In genomic region chr20:17958326-17959256, GRCh38 we compare ENCODE assay signal across 1 cellular context.
TF ChIP-seq lines count a peak whose summit lies in the region.

No MANE protein-coding gene starts in this region.

TF ChIP-seq in HepG2, 621 proteins besides CTCF, POLR2A, EP300 and RAD21 (continued from another document and continues in another):
- peak; percentile 77 for TF ChIP-seq PAXIP1 (CRISPR knock-in tag; conservative IDR thresholded peaks at IDR 0.05)
- TF ChIP-seq TBX2 (CRISPR knock-in tag; IDR thresholded peaks at IDR 0.05; ENCODE audit: borderline replicate concordance): peak; percentile 80
- TF ChIP-seq KLF11 (CRISPR knock-in tag; IDR thresholded peaks at IDR 0.05): peak; percentile 74; the same call in 1 of the 2 replicates
- peak; percentile 50; the same call in 1 of the 2 replicates for TF ChIP-seq ZSCAN9 (CRISPR knock-in tag; IDR thresholded peaks at IDR 0.05; ENCODE audit: borderline replicate concordance)
- no peak for TF ChIP-seq CSRNP2 (CRISPR knock-in tag; conservative IDR thresholded peaks at IDR 0.05; ENCODE audit: low read depth)
- TF ChIP-seq ZNF576 (CRISPR knock-in tag; IDR thresholded peaks at IDR 0.05): no peak
- no peak; the same call in 1 of the 2 replicates for TF ChIP-seq ZNF333 (CRISPR knock-in tag; IDR thresholded peaks at IDR 0.05; ENCODE audit: borderline replicate concordance)
- peak; percentile 21; the same call in 1 of the 2 replicates for TF ChIP-seq REPIN1 (CRISPR knock-in tag; IDR thresholded peaks at IDR 0.05; ENCODE audit: borderline replicate concordance, low read depth)
- no peak for TF ChIP-seq ZNF329 (CRISPR knock-in tag; IDR thresholded peaks at IDR 0.05; ENCODE audit: low read depth)
- peak; percentile 74 for TF ChIP-seq GATAD2A (CRISPR knock-in tag; IDR thresholded peaks at IDR 0.05)
- TF ChIP-seq TARDBP (CRISPR knock-in tag; IDR thresholded peaks at IDR 0.05): peak; percentile 19; the same call in 1 of the 2 replicates
- TF ChIP-seq RFXANK (CRISPR knock-in tag; IDR thresholded peaks at IDR 0.05): peak; percentile 66
- no peak; the same call in 1 of the 2 replicates for TF ChIP-seq MXD4 (CRISPR knock-in tag; IDR thresholded peaks at IDR 0.05)
- no peak for TF ChIP-seq NBN (conservative IDR thresholded peaks at IDR 0.05)
- TF ChIP-seq POGZ (CRISPR knock-in tag; IDR thresholded peaks at IDR 0.05): no peak
- 0 out of 2 replicates have a peak, but pooled peaks have one; percentile 29 for TF ChIP-seq ZNF3 (CRISPR knock-in tag; IDR thresholded peaks at IDR 0.05)
- TF ChIP-seq ZFX (CRISPR knock-in tag; IDR thresholded peaks at IDR 0.05; ENCODE audit: low read depth): peak; percentile 68
- TF ChIP-seq NCOA1 (CRISPR knock-in tag; IDR thresholded peaks at IDR 0.05): 0 out of 2 replicates have a peak, but pooled peaks have one; percentile 67
- no peak for TF ChIP-seq ARNT2 (CRISPR knock-in tag; IDR thresholded peaks at IDR 0.05; ENCODE audit: low read depth)
- TF ChIP-seq SAFB2 (CRISPR knock-in tag; IDR thresholded peaks at IDR 0.05; ENCODE audit: borderline replicate concordance, low read depth): no peak
- TF ChIP-seq ARID5B (CRISPR knock-in tag; IDR thresholded peaks at IDR 0.05): peak; percentile 84
- TF ChIP-seq SRSF9 (IDR thresholded peaks at IDR 0.05; ENCODE audit: borderline replicate concordance, insufficient read depth, low read depth, low read length, poor library complexity, severe bottlenecking): no peak
- no peak; the same call in 1 of the 2 replicates for TF ChIP-seq THAP11 (CRISPR knock-in tag; IDR thresholded peaks at IDR 0.05)
- peak; percentile 26; the same call in 1 of the 2 replicates for TF ChIP-seq HMG20A (CRISPR knock-in tag; IDR thresholded peaks at IDR 0.05; ENCODE audit: borderline replicate concordance)
- TF ChIP-seq ZBTB20 (CRISPR knock-in tag; IDR thresholded peaks at IDR 0.05; ENCODE audit: borderline replicate concordance, low read depth): no peak; the same call in 1 of the 2 replicates
- TF ChIP-seq SNAI1 (CRISPR knock-in tag; IDR thresholded peaks at IDR 0.05; ENCODE audit: borderline replicate concordance): no peak; the same call in 1 of the 2 replicates
- TF ChIP-seq MED13 (CRISPR knock-in tag; IDR thresholded peaks at IDR 0.05): peak; percentile 82
- TF ChIP-seq MXI1 (IDR thresholded peaks at IDR 0.05; ENCODE audit: borderline replicate concordance, low read depth, low read length): no peak
- TF ChIP-seq PAWR (CRISPR knock-in tag; IDR thresholded peaks at IDR 0.05; ENCODE audit: borderline replicate concordance): no peak
- no peak for TF ChIP-seq ZFP1 (CRISPR knock-in tag; IDR thresholded peaks at IDR 0.05)
- no peak for TF ChIP-seq ZBTB42 (CRISPR knock-in tag; IDR thresholded peaks at IDR 0.05)
- 0 out of 2 replicates have a peak, but pooled peaks have one; percentile 43 for TF ChIP-seq ZNF580 (CRISPR knock-in tag; IDR thresholded peaks at IDR 0.05; ENCODE audit: borderline replicate concordance, low read depth)
- no peak for TF ChIP-seq ZNF598 (CRISPR knock-in tag; IDR thresholded peaks at IDR 0.05; ENCODE audit: borderline replicate concordance)
- TF ChIP-seq ATF3 (CRISPR knock-in tag; IDR thresholded peaks at IDR 0.05): 0 out of 2 replicates have a peak, but pooled peaks have one; percentile 19
- TF ChIP-seq DRAP1 (CRISPR knock-in tag; IDR thresholded peaks at IDR 0.05): no peak
- TF ChIP-seq POLR2G (IDR thresholded peaks at IDR 0.05; ENCODE audit: low read depth, low read length): peak; percentile 77
- no peak for TF ChIP-seq ZNF292 (CRISPR knock-in tag; IDR thresholded peaks at IDR 0.05; ENCODE audit: borderline replicate concordance, low read depth)
- TF ChIP-seq SP5 (CRISPR knock-in tag; IDR thresholded peaks at IDR 0.05; ENCODE audit: borderline replicate concordance, low read depth): peak; percentile 11; the same call in 1 of the 2 replicates
- TF ChIP-seq IRF2 (CRISPR knock-in tag; IDR thresholded peaks at IDR 0.05): peak; percentile 45; the same call in 1 of the 2 replicates
- 0 out of 2 replicates have a peak, but pooled peaks have one; percentile 32 for TF ChIP-seq PRDM15 (CRISPR knock-in tag; IDR thresholded peaks at IDR 0.05)
- TF ChIP-seq ZNF12 (CRISPR knock-in tag; IDR thresholded peaks at IDR 0.05): peak; percentile 42; the same call in 1 of the 2 replicates
- peak; percentile 83 for TF ChIP-seq MED8 (CRISPR knock-in tag; IDR thresholded peaks at IDR 0.05; ENCODE audit: insufficient replicate concordance)
- no peak for TF ChIP-seq TBX3 (IDR thresholded peaks at IDR 0.05; ENCODE audit: borderline replicate concordance)
- peak; percentile 86 for TF ChIP-seq CREM (IDR thresholded peaks at IDR 0.05)
- TF ChIP-seq CREM (CRISPR knock-in tag; IDR thresholded peaks at IDR 0.05): no peak
- no peak for TF ChIP-seq ZNF629 (CRISPR knock-in tag; conservative IDR thresholded peaks at IDR 0.05)
- TF ChIP-seq BRD4 (CRISPR knock-in tag; IDR thresholded peaks at IDR 0.05): no peak; the same call in 1 of the 2 replicates
- TF ChIP-seq ZNF205 (CRISPR knock-in tag; IDR thresholded peaks at IDR 0.05): peak; percentile 73
- TF ChIP-seq RFX1 (IDR thresholded peaks at IDR 0.05): no peak
- no peak for TF ChIP-seq GABPA (IDR thresholded peaks at IDR 0.05; ENCODE audit: low read depth, low read length)
- TF ChIP-seq GABPA (CRISPR knock-in tag; IDR thresholded peaks at IDR 0.05; ENCODE audit: low read depth): no peak
- peak; percentile 61; the same call in 1 of the 2 replicates for TF ChIP-seq SOX5 (CRISPR knock-in tag; IDR thresholded peaks at IDR 0.05; ENCODE audit: borderline replicate concordance)
- no peak for TF ChIP-seq POGK (CRISPR knock-in tag; conservative IDR thresholded peaks at IDR 0.05)
- TF ChIP-seq EEA1 (CRISPR knock-in tag; IDR thresholded peaks at IDR 0.05; ENCODE audit: borderline replicate concordance): no peak
- TF ChIP-seq ZBTB3 (CRISPR knock-in tag; IDR thresholded peaks at IDR 0.05; ENCODE audit: borderline replicate concordance, low read depth): no peak; the same call in 1 of the 2 replicates
